Comparison of ENCODE assay signal across 15 cellular contexts in genomic region chr17:65230040-65230439, GRCh38.
DNase-seq lines count a peak whose midpoint lies in the region; ATAC-seq lines count a peak whose summit lies in the region.
"Had no signal": no experiment of that assay in that cellular context is flagged by ENCODE, and none has a peak within 500 bp of the region (broad histone marks: within the 10 kb centered on the region; RNA-seq: fewer than 3 reads in every experiment).

No MANE protein-coding gene starts in this region.

- ATAC-seq in effector memory CD8-positive, alpha-beta T cell (replicated peaks): no peak
- ATAC-seq: naive thymus-derived CD4-positive, alpha-beta T cell had no signal

- peak overlapping the region; percentile 63 for H3K4me3 Mint-ChIP-seq in T-helper 2 cell treated with Interferon-gamma antibody and Interleukin-4, amounts not matched to agents 5 μg/mL and 100 μg/mL, for 36 hours
- H3K4me3 Mint-ChIP-seq in effector memory CD8-positive, alpha-beta T cell: no peak overlapping the region

- DNase-seq in CMK (ENCODE audit: low read depth) (peak; percentile 17), HT1080 (ENCODE audit: low read depth) (peak; percentile 28), GF-D8 (lab: John Stamatoyannopoulos, UW) (no peak), NCI-H1694 (lab: John Stamatoyannopoulos, UW) (no peak)
- no peak for DNase-seq in T-helper 2 cell treated with Interferon-gamma antibody and Interleukin-4, amounts not matched to agents 5 μg/mL and 100 μg/mL, for 36 hours (ENCODE audit: low spot score)
- DNase-seq in effector memory CD8-positive, alpha-beta T cell: no peak
- no peak for DNase-seq in stimulated activated CD4-positive, alpha-beta T cell treated with anti-CD3 and anti-CD28 coated beads, Interleukin-1b, Interleukin-23, amount 100 ng/mL, for 48 hours
- DNase-seq: activated CD4-positive, alpha-beta T cell treated with anti-CD3 and anti-CD28 coated beads for 4 hours; adrenal gland; DMS153; head of caudate nucleus; islet precursor cell; naive thymus-derived CD4-positive, alpha-beta T cell; NCI-H1694 treated with DMSO at 0.1 percent for 48 hours; SHP77 treated with DMSO at 0.1 percent for 48 hours had no signal

- no peaks in the 10 kb centered on the region for H3K9me3 Mint-ChIP-seq in T-helper 2 cell treated with Interferon-gamma antibody and Interleukin-4, amounts not matched to agents 5 μg/mL and 100 μg/mL, for 36 hours
- H3K9me3 Mint-ChIP-seq in effector memory CD8-positive, alpha-beta T cell: no peaks in the 10 kb centered on the region
- H3K9me3 Mint-ChIP-seq: naive thymus-derived CD4-positive, alpha-beta T cell had no signal

- peaks cover 63% of the 10 kb centered on the region for H3K4me1 Mint-ChIP-seq in T-helper 2 cell treated with Interferon-gamma antibody and Interleukin-4, amounts not matched to agents 5 μg/mL and 100 μg/mL, for 36 hours (ENCODE audit: low read depth)
- peaks cover 27 to 34% of the 10 kb centered on the region in 2 donors for H3K4me1 Mint-ChIP-seq in effector memory CD8-positive, alpha-beta T cell (ENCODE audit: low read depth in 2 of 2)

- H3K27ac Mint-ChIP-seq in T-helper 2 cell treated with Interferon-gamma antibody and Interleukin-4, amounts not matched to agents 5 μg/mL and 100 μg/mL, for 36 hours: peak overlapping the region; percentile 91
- peak overlapping the region; percentile 66 to 85 for H3K27ac Mint-ChIP-seq in effector memory CD8-positive, alpha-beta T cell

- no peaks in the 10 kb centered on the region for H3K27me3 Mint-ChIP-seq in T-helper 2 cell treated with Interferon-gamma antibody and Interleukin-4, amounts not matched to agents 5 μg/mL and 100 μg/mL, for 36 hours (ENCODE audit: low read depth)
- no peaks in the 10 kb centered on the region for H3K27me3 Mint-ChIP-seq in effector memory CD8-positive, alpha-beta T cell

- H3K36me3 Mint-ChIP-seq in T-helper 2 cell treated with Interferon-gamma antibody and Interleukin-4, amounts not matched to agents 5 μg/mL and 100 μg/mL, for 36 hours (ENCODE audit: low read depth): peaks cover 8% of the 10 kb centered on the region
- H3K36me3 Mint-ChIP-seq in effector memory CD8-positive, alpha-beta T cell (ENCODE audit: insufficient read depth): peaks cover 5% of the 10 kb centered on the region
- H3K36me3 Mint-ChIP-seq: naive thymus-derived CD4-positive, alpha-beta T cell had no signal

Comparison
In these comparisons a context has a peak if more than half of its experiments do, and no peak if none do; other contexts are left out.
1. DNase-seq: peak in CMK (single experiment) and HT1080 (single experiment); none in T-helper 2 cell treated with Interferon-gamma antibody and Interleukin-4, amounts not matched to agents 5 μg/mL and 100 μg/mL, for 36 hours (single experiment), effector memory CD8-positive, alpha-beta T cell (0 of 3), GF-D8 (single experiment), stimulated activated CD4-positive, alpha-beta T cell treated with anti-CD3 and anti-CD28 coated beads, Interleukin-1b, Interleukin-23, amount 100 ng/mL, for 48 hours (single experiment) and NCI-H1694 (single experiment).